9 cellular contexts compared by ENCODE assay signal in the genomic region with DNA sequence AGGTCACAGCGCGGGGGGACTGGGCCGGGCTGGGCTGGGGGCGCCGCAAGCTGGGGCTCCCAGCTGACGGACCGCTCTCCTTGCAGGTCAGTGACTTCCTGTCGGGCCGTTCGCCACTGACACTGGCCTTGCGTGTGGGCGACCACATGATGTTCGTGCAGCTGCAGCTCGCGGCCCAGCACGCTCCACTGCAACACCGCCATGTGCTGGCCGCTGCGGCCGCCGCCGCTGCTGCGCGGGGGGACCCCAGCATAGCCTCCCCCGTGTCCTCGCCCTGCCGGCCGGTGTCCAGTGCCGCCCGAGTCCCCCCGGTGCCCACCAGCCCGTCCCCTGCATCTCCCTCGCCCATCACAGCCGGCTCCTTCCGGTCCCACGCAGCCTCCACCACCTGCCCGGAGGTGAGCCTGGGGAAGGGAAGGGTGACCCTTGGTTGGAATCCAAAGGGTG. TPM values are rescaled to one million over a fixed set of nuclear protein-coding genes. Genes with fewer than 3 reads are reported as not detected.
DNase-seq lines count a peak whose midpoint lies in the region; ATAC-seq and TF ChIP-seq lines count a peak whose summit lies in the region.
"Had no signal": no experiment of that assay in that cellular context is flagged by ENCODE, and none has a peak within 500 bp of the region (broad histone marks: within the 10 kb centered on the region; RNA-seq: fewer than 3 reads in every experiment).

No MANE protein-coding gene starts in this region.

- H3K4me3 Mint-ChIP-seq in effector memory CD8-positive, alpha-beta T cell: peak overlapping the region; percentile 44 to 91

- WGBS in heart right ventricle, 2 donors: 71 to 74% methylated on average over 37 of the region's 37 CpGs
- 83 to 87% methylated on average over 29 to 37 of the region's 37 CpGs for WGBS in aorta, 2 donors

- H3K27ac ChIP-seq in heart right ventricle: peak overlapping the region; percentile 95 to 100 (median 100)
- H3K27ac ChIP-seq in muscle layer of duodenum (ENCODE audit: low read length): peak overlapping the region; percentile 93
- H3K27ac ChIP-seq in aorta (ENCODE audit: low read depth in 1 of 2, low read length in 2 of 2): peak overlapping the region; percentile 76 to 97

- H3K9me3 Mint-ChIP-seq in effector memory CD8-positive, alpha-beta T cell: no peaks in the 10 kb centered on the region

- intact Hi-C loops in heart right ventricle (cut with DNase I): no loop called here
- intact Hi-C loops in Right ventricle myocardium inferior (cut with DNase I): no loop called here
- intact Hi-C loops in aorta (cut with DNase I): no loop called here
- intact Hi-C loops in posterior vena cava (cut with DNase I): no loop called here

- H3K36me3 ChIP-seq in heart right ventricle: peaks cover 15 to 79% (median 50%) of the 10 kb centered on the region in 9 donors
- H3K36me3 ChIP-seq in muscle layer of duodenum (ENCODE audit: control insufficient read depth in 1 of 2, insufficient read depth in 2 of 2, low read length in 2 of 2): peaks cover 28 to 52% of the 10 kb centered on the region in 2 donors
- H3K36me3 ChIP-seq in aorta (ENCODE audit: control insufficient read depth in 1 of 2, insufficient read depth in 2 of 2, low read length in 1 of 2): peaks cover 6 to 9% of the 10 kb centered on the region in 2 donors

- no peaks in the 10 kb centered on the region for H3K9me3 ChIP-seq in heart right ventricle
- no peaks in the 10 kb centered on the region for H3K9me3 ChIP-seq in muscle layer of duodenum (ENCODE audit: control insufficient read depth in 1 of 2, low read length in 2 of 2)
- no peaks in the 10 kb centered on the region for H3K9me3 ChIP-seq in aorta (ENCODE audit: control insufficient read depth, low read length)

- H3K27me3 ChIP-seq in heart right ventricle (no peaks in the 10 kb centered on the region), muscle layer of duodenum (ENCODE audit: low read depth, low read length) (no peaks in the 10 kb centered on the region), aorta (ENCODE audit: control insufficient read depth in 1 of 2, insufficient read depth in 2 of 2, low read length in 1 of 2) (no peaks in the 10 kb centered on the region)

- peaks cover 92% of the 10 kb centered on the region for H3K36me3 Mint-ChIP-seq in effector memory CD8-positive, alpha-beta T cell (ENCODE audit: insufficient read depth)

- H3K4me3 ChIP-seq in heart right ventricle: peak overlapping the region; percentile 58 to 99 (median 94)
- peak overlapping the region in 1 of 2 donors; percentile 93 for H3K4me3 ChIP-seq in muscle layer of duodenum (ENCODE audit: low read depth in 1 of 2, low read length in 2 of 2)
- H3K4me3 ChIP-seq in aorta (ENCODE audit: low read length in 2 of 2): no peak overlapping the region

- no peak for ATAC-seq in heart right ventricle
- no peak for ATAC-seq in Right ventricle myocardium inferior
- ATAC-seq in effector memory CD8-positive, alpha-beta T cell (replicated peaks): no peak
- no peak for ATAC-seq in aorta (ENCODE audit: low FRiP score)

- H3K27ac Mint-ChIP-seq in effector memory CD8-positive, alpha-beta T cell: no peak overlapping the region

- H3K4me1 ChIP-seq in heart right ventricle (peaks cover 37 to 83% (median 76%) of the 10 kb centered on the region in 9 donors), muscle layer of duodenum (ENCODE audit: control insufficient read depth in 1 of 2, insufficient read depth in 2 of 2, low read length in 2 of 2) (peaks cover 10 to 49% of the 10 kb centered on the region in 2 donors), aorta (ENCODE audit: control insufficient read depth in 1 of 2, insufficient read depth in 2 of 2, low read length in 2 of 2) (no peaks in the 10 kb centered on the region)

- DNase-seq in heart right ventricle (no peak), Right ventricle myocardium inferior (ENCODE audit: missing footprints) (no peak), aorta (peak in 1 of 2 donors; percentile 67), posterior vena cava (ENCODE audit: low spot score) (no peak), NCI-H2227 treated with DMSO at 0.1 percent for 48 hours (lab: John Stamatoyannopoulos, UW) (no peak), middle frontal gyrus (ENCODE audit: extremely low spot score, low spot score) (no peak)
- no peak for DNase-seq in effector memory CD8-positive, alpha-beta T cell
- DNase-seq: T-helper 2 cell had no signal

- TF ChIP-seq CTCF in heart right ventricle (IDR thresholded peaks at IDR 0.05): no peak

- H3K4me1 Mint-ChIP-seq in effector memory CD8-positive, alpha-beta T cell (ENCODE audit: low read depth in 2 of 2): peaks cover 19 to 26% of the 10 kb centered on the region in 2 donors

- H3K27me3 Mint-ChIP-seq in effector memory CD8-positive, alpha-beta T cell: no peaks in the 10 kb centered on the region

RNA-seq across cellular contexts. Expression of a gene that starts 5.7 kb away (rescaled TPM):
- total RNA-seq in heart right ventricle (100 to 1,000 TPM in 2 of 10 donors, 10 to 100 TPM in 8; 45.9 to 236 (median 68.5) TPM), Right ventricle myocardium inferior (62.8 TPM), aorta (100 to 1,000 TPM; 112 to 121 TPM), posterior vena cava (10 to 100 TPM; 76.5 to 86.3 TPM)
- polyA plus RNA-seq in heart right ventricle (10 to 100 TPM; 22.7 to 48.6 TPM), aorta (10 to 100 TPM; 11.8 to 27.4 TPM)

RNA-seq across cellular contexts. Expression of a gene that starts 12.6 kb away (rescaled TPM):
- total RNA-seq in heart right ventricle (100 to 1,000 TPM; 491 to 770 (median 553) TPM), Right ventricle myocardium inferior (656 TPM), aorta (100 to 1,000 TPM in 1 of 2 donors, 10 to 100 TPM in 1; 92.8 to 102 TPM), posterior vena cava (100 to 1,000 TPM; 125 to 137 TPM)
- polyA plus RNA-seq in heart right ventricle (1,000 to 10,000 TPM in 1 of 2 donors, 100 to 1,000 TPM in 1; 821 to 2,879 TPM), aorta (100 to 1,000 TPM; 131 to 164 TPM)

RNA-seq across cellular contexts. Expression of a gene that starts 15.0 kb away (rescaled TPM):
- total RNA-seq in heart right ventricle (100 to 1,000 TPM; 227 to 356 (median 280) TPM), Right ventricle myocardium inferior (219 TPM), aorta (100 to 1,000 TPM; 391 to 397 TPM), posterior vena cava (100 to 1,000 TPM; 447 to 636 TPM)
- polyA plus RNA-seq in heart right ventricle (100 to 1,000 TPM; 180 to 344 TPM), aorta (1,000 to 10,000 TPM in 1 of 2 donors, 100 to 1,000 TPM in 1; 252 to 1,634 TPM)

RNA-seq across cellular contexts. Expression of a gene that starts 16.3 kb away (rescaled TPM):
- 1 to 10 TPM in 9 of 10 donors, under 1 TPM in 1; 0.96 to 2.2 (median 1.4) TPM for total RNA-seq in heart right ventricle
- polyA plus RNA-seq in heart right ventricle: 1 to 10 TPM in 1 of 2 donors, under 1 TPM in 1; 0.73 to 1.3 TPM
- 1.2 TPM for total RNA-seq in Right ventricle myocardium inferior
- 1 to 10 TPM; 3.0 to 3.7 TPM for total RNA-seq in aorta
- 1 to 10 TPM in 1 of 2 donors, under 1 TPM in 1; 0.88 to 1.1 TPM for polyA plus RNA-seq in aorta
- 1 to 10 TPM; 1.5 to 2.7 TPM for total RNA-seq in posterior vena cava

RNA-seq across cellular contexts. Expression of a gene that starts 21.2 kb away (rescaled TPM):
- 10 to 100 TPM in 7 of 10 donors, 1 to 10 TPM in 3; 8.2 to 19.0 (median 12.7) TPM for total RNA-seq in heart right ventricle
- polyA plus RNA-seq in heart right ventricle: 10 to 100 TPM; 40.2 to 70.2 TPM
- total RNA-seq in Right ventricle myocardium inferior: 13.1 TPM
- 10 to 100 TPM; 21.9 to 23.3 TPM for total RNA-seq in aorta
- 10 to 100 TPM; 43.8 to 68.8 TPM for polyA plus RNA-seq in aorta
- total RNA-seq in posterior vena cava: 10 to 100 TPM; 25.2 to 27.2 TPM

Comparison
In these comparisons a context has a peak if more than half of its experiments do, and no peak if none do; other contexts are left out.
1. H3K4me3 ChIP-seq: peak in heart right ventricle (10 of 10); none in aorta (0 of 2).
2. Peak in every context shown above with its lines, with median percentiles within 50 percentile points of each other: H3K27ac ChIP-seq.